8 cellular contexts compared by ENCODE assay signal in the genomic region with DNA sequence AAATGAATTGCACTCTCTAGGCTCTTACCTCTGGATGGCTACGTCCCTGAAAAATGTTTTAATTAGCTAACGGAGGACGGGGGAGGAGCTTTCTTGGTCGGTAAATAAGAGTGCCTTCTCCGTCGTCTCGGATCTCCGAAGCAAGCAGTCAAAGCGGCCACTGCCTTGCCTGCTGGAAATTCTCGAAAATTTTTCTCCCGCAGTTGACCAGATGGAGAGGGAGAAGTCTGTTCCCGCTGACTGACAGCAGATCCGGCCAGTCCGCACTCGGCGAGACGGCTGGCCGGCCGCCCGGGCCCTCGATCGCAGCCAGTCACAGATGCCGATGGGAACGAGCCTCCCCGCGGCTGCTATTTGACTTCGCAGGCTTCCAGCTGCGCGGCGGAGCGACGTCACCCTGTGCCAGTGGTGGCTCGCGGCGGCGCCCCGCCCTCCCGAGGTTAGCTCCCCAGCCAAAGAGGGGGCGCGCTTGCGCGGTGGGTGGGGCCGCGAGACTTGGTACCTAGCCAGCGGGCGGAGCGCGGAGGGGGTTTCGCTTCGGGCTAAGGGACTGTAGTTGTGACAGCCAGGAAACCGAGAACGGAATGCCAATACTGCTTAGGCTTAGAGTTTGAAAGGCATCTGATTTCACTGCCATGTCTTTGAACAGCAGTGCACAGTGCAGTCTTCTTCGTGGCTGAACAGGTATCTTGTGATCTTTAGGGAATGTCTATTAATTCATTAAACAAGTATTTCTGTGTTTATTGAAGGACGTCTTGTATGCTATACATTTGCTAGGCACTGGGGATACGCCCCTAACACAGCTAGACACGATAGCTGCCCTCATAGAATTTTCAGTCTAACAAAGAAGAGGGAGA. TPM values are rescaled to one million over a fixed set of nuclear protein-coding genes. Genes with fewer than 3 reads are reported as not detected.
A peak's percentile ranks its signal among the peaks of the same experiment; 100 is the strongest.
DNase-seq lines count a peak whose midpoint lies in the region; ATAC-seq and TF ChIP-seq lines count a peak whose summit lies in the region.

A gene (minus strand): TSS at position 184 of the 857 bp plus-strand sequence. CDS start 5,978 bp downstream, outside the sequence.

- H3K36me3 ChIP-seq in spleen: no peaks in the 10 kb centered on the region

- no peaks in the 10 kb centered on the region for H3K9me3 ChIP-seq in spleen

- peak; percentile 93 for DNase-seq in AG09309 (ENCODE audit: low read depth)
- peak; percentile 89 for DNase-seq in NCI-H345 treated with DMSO at 0.1 percent for 48 hours (lab: John Stamatoyannopoulos, UW; ENCODE audit: unreplicated experiment)
- peak; percentile 97 to 99 (median 98) for DNase-seq in activated CD4-positive, CD25-positive, alpha-beta regulatory T cell (lab: John Stamatoyannopoulos, UW)
- DNase-seq in central memory CD4-positive, alpha-beta T cell: peak; percentile 99
- DNase-seq in inferior parietal cortex (ENCODE audit: extremely low spot score): peak; percentile 98
- peak; percentile 100 for DNase-seq in spleen

- peaks cover 9 to 53% (median 39%) of the 10 kb centered on the region in 6 donors for H3K4me1 ChIP-seq in spleen

- TF ChIP-seq CTCF in AG09309 (IDR thresholded peaks at IDR 0.05; ENCODE audit: control insufficient read depth, insufficient read depth, low read depth, low read length, missing control alignments) (no peak), spleen (IDR thresholded peaks at IDR 0.05 in 8 of 11, conservative IDR thresholded peaks at IDR 0.05 in 3 of 11) (peak in 7 of 11 experiments; percentile 18 to 66 (median 45))

- ATAC-seq in GM19023 (IDR thresholded peaks at IDR 0.05; ENCODE audit: unreplicated experiment): peak; percentile 84
- ATAC-seq in HG03280 (IDR thresholded peaks at IDR 0.05; ENCODE audit: unreplicated experiment): peak; percentile 88

- 0 to 1% (median 0%) methylated on average over 50 to 56 of the region's 56 CpGs for WGBS in spleen, 5 donors

- intact Hi-C loops in spleen (cut with DNase I; ENCODE audit: low total_unique reads): loop anchor here (10.0 kb wide), 2 partner anchors 90 to 190 kb away; a partner anchor contains a TSS

- H3K4me3 ChIP-seq in AG09309 (ENCODE audit: control insufficient read depth, low read depth, low read length): peak within 1 kb of the TSS; percentile 87
- peak within 1 kb of the TSS; percentile 53 to 85 (median 62) for H3K4me3 ChIP-seq in spleen

- H3K27ac ChIP-seq in spleen: peak within 1 kb of the TSS; percentile 96 to 100 (median 98)

- TF ChIP-seq POLR2A in spleen (IDR thresholded peaks at IDR 0.05): peak in 2 of 3 donors; percentile 36 to 88

- H3K27me3 ChIP-seq in spleen (replicated peaks in 1 of 7): no peaks in the 10 kb centered on the region

RNA-seq across cellular contexts. Expression of the gene that starts here (rescaled TPM):
- 10 to 100 TPM; 41.4 to 73.5 (median 48.7) TPM for total RNA-seq in spleen
- polyA plus RNA-seq in spleen: 10 to 100 TPM; 13.4 to 18.3 (median 14.2) TPM

Comparison
In these comparisons a context has a peak if more than half of its experiments do, and no peak if none do; other contexts are left out.
1. Peak in every context shown above with its lines: DNase-seq, ATAC-seq, H3K4me3 ChIP-seq and H3K27ac ChIP-seq.